In genomic region chr2:231604685-231605606, GRCh38 we compare ENCODE assay signal across 8 cellular contexts. TPM values are rescaled to one million over a fixed set of nuclear protein-coding genes. Genes with fewer than 3 reads are reported as not detected.
DNase-seq lines count a peak whose midpoint lies in the region; ATAC-seq and TF ChIP-seq lines count a peak whose summit lies in the region.

No MANE protein-coding gene starts in this region.

- no peaks in the 10 kb centered on the region for H3K36me3 ChIP-seq in HUES6 (ENCODE audit: control insufficient read depth, insufficient read depth, low read length)
- H3K36me3 ChIP-seq in OCI-LY3 (replicated peaks; ENCODE audit: low read depth, low read length) = no peaks in the 10 kb centered on the region
- no peaks in the 10 kb centered on the region for H3K36me3 ChIP-seq in mucosa of rectum (ENCODE audit: control insufficient read depth in 2 of 2, insufficient read depth in 2 of 2, low read length in 2 of 2)

- DNase-seq in Caki2 (ENCODE audit: low read depth) (peak; percentile 94), activated T-cell treated with anti-CD3 and anti-CD28 coated beads for 48 hours (ENCODE audit: low read depth) (peak; percentile 88), epithelial cell of proximal tubule (ENCODE audit: low read depth) (no peak)
- DNase-seq in stimulated activated CD8-positive, alpha-beta memory T cell treated with anti-CD3 and anti-CD28 coated beads, Interleukin-4, amount 100 ng/mL, for 24 hours (ENCODE audit: low read depth) = peak; percentile 95

- H3K27ac ChIP-seq in HUES6 (ENCODE audit: low read depth, low read length) (peak overlapping the region; percentile 72), OCI-LY3 (ENCODE audit: low read length) (peak overlapping the region; percentile 40; the same call in 1 of the 2 replicates), mucosa of rectum (ENCODE audit: low read depth in 2 of 2, low read length in 2 of 2) (peak overlapping the region; percentile 95 to 98)

- no peaks in the 10 kb centered on the region for H3K27me3 ChIP-seq in HUES6 (ENCODE audit: control insufficient read depth, insufficient read depth, low read length)
- H3K27me3 ChIP-seq in OCI-LY3 (ENCODE audit: low read depth, low read length) = no peaks in the 10 kb centered on the region
- no peaks in the 10 kb centered on the region for H3K27me3 ChIP-seq in mucosa of rectum (ENCODE audit: control insufficient read depth in 2 of 2, insufficient read depth in 2 of 2, low read length in 2 of 2)

- peak overlapping the region; percentile 99 for H3K4me2 ChIP-seq in OCI-LY3 (ENCODE audit: low read length)

- H3K9ac ChIP-seq in HUES6 (ENCODE audit: low read length) (peak overlapping the region; percentile 69), OCI-LY3 (ENCODE audit: low read length) (peak overlapping the region; percentile 78), mucosa of rectum (ENCODE audit: low read depth in 1 of 2, low read length in 2 of 2) (peak overlapping the region; percentile 74 to 96)

- no peaks in the 10 kb centered on the region for H3K79me2 ChIP-seq in OCI-LY3 (ENCODE audit: low read length)

- peak overlapping the region; percentile 50 for H3K4me3 ChIP-seq in HUES6 (ENCODE audit: low read depth, low read length)
- peak overlapping the region; percentile 93 for H3K4me3 ChIP-seq in OCI-LY3 (ENCODE audit: low read length)
- H3K4me3 ChIP-seq in epithelial cell of proximal tubule (ENCODE audit: low read depth, low read length) = peak overlapping the region; percentile 59
- H3K4me3 ChIP-seq in mucosa of rectum (ENCODE audit: low read length in 2 of 2) = peak overlapping the region; percentile 59 to 63

- peak; percentile 87 for ATAC-seq in GM21423 (IDR thresholded peaks at IDR 0.05; ENCODE audit: unreplicated experiment)

- H4K20me1 ChIP-seq in OCI-LY3 (ENCODE audit: insufficient read depth, low read length) = no peaks in the 10 kb centered on the region

- H2AFZ ChIP-seq in OCI-LY3 (ENCODE audit: low read depth, low read length) = 0 out of 2 replicates have a peak overlapping the region, but pooled peaks have one; percentile 66

- TF ChIP-seq CTCF in OCI-LY3 (IDR thresholded peaks at IDR 0.05; ENCODE audit: low read depth, low read length) (no peak), epithelial cell of proximal tubule (conservative IDR thresholded peaks at IDR 0.05; ENCODE audit: low read depth, low read length) (no peak)

- in situ Hi-C loops in Caki2 (cut with HindIII; ENCODE audit: low pct_unique_long_range_greater_than_20kb, low sequenced_read_pairs) = no loop called here

- H3K9me3 ChIP-seq in HUES6 (ENCODE audit: control insufficient read depth, insufficient read depth, low read depth, low read length) = no peaks in the 10 kb centered on the region
- H3K9me3 ChIP-seq in OCI-LY3 (ENCODE audit: insufficient read depth, low read length) = no peaks in the 10 kb centered on the region
- no peaks in the 10 kb centered on the region for H3K9me3 ChIP-seq in mucosa of rectum (ENCODE audit: control insufficient read depth in 2 of 2, low read length in 2 of 2)

- H3K4me1 ChIP-seq in HUES6 (ENCODE audit: control insufficient read depth, insufficient read depth, low read length) (peaks cover 34% of the 10 kb centered on the region), OCI-LY3 (ENCODE audit: low read length) (peaks cover 17% of the 10 kb centered on the region), mucosa of rectum (ENCODE audit: control insufficient read depth in 2 of 2, insufficient read depth in 2 of 2, low read length in 2 of 2) (peaks cover 16 to 18% of the 10 kb centered on the region in 2 donors)

RNA-seq across cellular contexts. Expression of gene TEX44, which starts 12.3 kb away (rescaled TPM):
- not detected in 2 replicates for total RNA-seq in Caki2 (2014; rRNA removed; shearing (Covaris generic); ENCODE audit: low replicate concordance)
- total RNA-seq in epithelial cell of proximal tubule = not detected in 2 replicates

Comparison
In these comparisons a context has a peak if more than half of its experiments do, and no peak if none do; other contexts are left out.
1. H3K27ac ChIP-seq: peak in every context shown above with its lines; median percentile 96 in mucosa of rectum; 72 in HUES6; 40 in OCI-LY3.